Comparison of ENCODE assay signal across 14 cellular contexts in genomic region chr3:72234394-72234793, GRCh38.
A peak's percentile ranks its signal among the peaks of the same experiment; 100 is the strongest.
DNase-seq lines count a peak whose midpoint lies in the region; ATAC-seq and TF ChIP-seq lines count a peak whose summit lies in the region.
"Had no signal": no experiment of that assay in that cellular context is flagged by ENCODE, and none has a peak within 500 bp of the region (broad histone marks: within the 10 kb centered on the region; RNA-seq: fewer than 3 reads in every experiment).

No MANE protein-coding gene starts in this region.

- intact Hi-C loops in left cardiac atrium (cut with DNase I), result no loop called here
- intact Hi-C loops in psoas muscle (cut with DNase I), result loop anchor here in 1 of 2 donors (10.0 kb wide), 1 partner anchor 110 kb away; no protein-coding TSS in a partner anchor

- POLR2A ChIA-PET in HEK293T (lab: Yijun Ruan, JAX), result no interaction called here

- H3K4me3 ChIP-seq in psoas muscle (no peak overlapping the region), HAP-1 (no peak overlapping the region)
- H3K4me3 ChIP-seq: cardiac muscle cell, transverse colon had no signal

- H3K27me3 ChIP-seq in psoas muscle (ENCODE audit: insufficient read depth in 3 of 3, low read length in 2 of 3), result no peaks in the 10 kb centered on the region
- no peaks in the 10 kb centered on the region for H3K27me3 ChIP-seq in HAP-1 (ENCODE audit: low read depth)
- H3K27me3 ChIP-seq: cardiac muscle cell, transverse colon had no signal

- no peaks in the 10 kb centered on the region for H3K36me3 ChIP-seq in psoas muscle (ENCODE audit: insufficient read depth in 1 of 2, low read depth in 1 of 2)
- H3K36me3 ChIP-seq in HAP-1 (replicated peaks), result no peaks in the 10 kb centered on the region
- H3K36me3 ChIP-seq: cardiac muscle cell, transverse colon had no signal

- no peak overlapping the region for H3K27ac ChIP-seq in psoas muscle
- H3K27ac ChIP-seq: cardiac muscle cell, transverse colon had no signal

- H3K9me3 ChIP-seq in psoas muscle (no peaks in the 10 kb centered on the region), HAP-1 (no peaks in the 10 kb centered on the region)
- H3K9me3 ChIP-seq: transverse colon had no signal

- DNase-seq in Daoy (ENCODE audit: low read depth) (peak; percentile 7), astrocyte of the hippocampus (ENCODE audit: low read depth, low spot score) (peak; percentile 94), left cardiac atrium (no peak), psoas muscle (peak; percentile 34 to 71), Ammon's horn (ENCODE audit: low spot score) (no peak), HEK293T (ENCODE audit: extremely low spot score) (no peak), HAP-1 (ENCODE audit: low spot score in 2 of 2) (no peak)
- DNase-seq: activated CD4-positive, alpha-beta T cell treated with anti-CD3 and anti-CD28 coated beads for 4 hours; GOT3; NCI-H1694; transverse colon had no signal

- TF ChIP-seq CTCF in psoas muscle (IDR thresholded peaks at IDR 0.05), result no peak

- ATAC-seq in left cardiac atrium (peak; percentile 72 to 82), psoas muscle (peak; percentile 92 to 96 (median 94)), HG03460 (IDR thresholded peaks at IDR 0.05; ENCODE audit: unreplicated experiment) (no peak)
- ATAC-seq: activated T-helper 17 cell treated with anti-CD3 and anti-CD28 coated beads, Interleukin-2, amount 50 U/mL, for 72 hours had no signal

- in situ Hi-C loops in HAP-1 (cut with MboI; ENCODE audit: low sequenced_read_pairs), result no loop called here

- H3K4me1 ChIP-seq in psoas muscle, result peaks cover 16% of the 10 kb centered on the region
- H3K4me1 ChIP-seq in HAP-1, result no peaks in the 10 kb centered on the region

- WGBS in psoas muscle, 3 donors, result 17 to 25% (median 24%) methylated on average over 4 of the region's 4 CpGs

- CTCF ChIA-PET in HEK293T (lab: Yijun Ruan, JAX), result interaction anchor here (0.7 kb wide), 1 partner anchor 11 kb away, joined by 3 read pairs; no protein-coding TSS in a partner anchor

TF ChIP-seq in HEK293T, 16 proteins besides CTCF, POLR2A, EP300 and RAD21:
- TF ChIP-seq HDGF (IDR thresholded peaks at IDR 0.05; ENCODE audit: borderline replicate concordance) (no peak), NFRKB (IDR thresholded peaks at IDR 0.05) (no peak), FOXA1 (IDR thresholded peaks at IDR 0.05) (no peak), BHLHE40 (IDR thresholded peaks at IDR 0.05; ENCODE audit: borderline replicate concordance) (no peak), ARNT (IDR thresholded peaks at IDR 0.05) (no peak), L3MBTL2 (conservative IDR thresholded peaks at IDR 0.05) (no peak), CTBP1 (IDR thresholded peaks at IDR 0.05; ENCODE audit: borderline replicate concordance) (no peak), SUZ12 (IDR thresholded peaks at IDR 0.05) (no peak), LEF1 (IDR thresholded peaks at IDR 0.05; ENCODE audit: borderline replicate concordance) (no peak), FOXK2 (IDR thresholded peaks at IDR 0.05) (no peak), FOXM1 (IDR thresholded peaks at IDR 0.05; ENCODE audit: borderline replicate concordance) (no peak), ZNF384 (IDR thresholded peaks at IDR 0.05) (no peak), TARDBP (IDR thresholded peaks at IDR 0.05) (no peak), SP1 (IDR thresholded peaks at IDR 0.05) (no peak), PKNOX1 (IDR thresholded peaks at IDR 0.05) (no peak), ELF4 (IDR thresholded peaks at IDR 0.05) (no peak)
TF ChIP-seq in HEK293T: peak in this region for 0.

Comparison
In these comparisons a context has a peak if more than half of its experiments do, and no peak if none do; other contexts are left out.
1. DNase-seq: peak in Daoy (single experiment), astrocyte of the hippocampus (single experiment) and psoas muscle (2 of 2); none in left cardiac atrium (single experiment), Ammon's horn (single experiment), HEK293T (single experiment) and HAP-1 (0 of 2).